Comparison of ENCODE assay signal across 8 cellular contexts in the genomic region with DNA sequence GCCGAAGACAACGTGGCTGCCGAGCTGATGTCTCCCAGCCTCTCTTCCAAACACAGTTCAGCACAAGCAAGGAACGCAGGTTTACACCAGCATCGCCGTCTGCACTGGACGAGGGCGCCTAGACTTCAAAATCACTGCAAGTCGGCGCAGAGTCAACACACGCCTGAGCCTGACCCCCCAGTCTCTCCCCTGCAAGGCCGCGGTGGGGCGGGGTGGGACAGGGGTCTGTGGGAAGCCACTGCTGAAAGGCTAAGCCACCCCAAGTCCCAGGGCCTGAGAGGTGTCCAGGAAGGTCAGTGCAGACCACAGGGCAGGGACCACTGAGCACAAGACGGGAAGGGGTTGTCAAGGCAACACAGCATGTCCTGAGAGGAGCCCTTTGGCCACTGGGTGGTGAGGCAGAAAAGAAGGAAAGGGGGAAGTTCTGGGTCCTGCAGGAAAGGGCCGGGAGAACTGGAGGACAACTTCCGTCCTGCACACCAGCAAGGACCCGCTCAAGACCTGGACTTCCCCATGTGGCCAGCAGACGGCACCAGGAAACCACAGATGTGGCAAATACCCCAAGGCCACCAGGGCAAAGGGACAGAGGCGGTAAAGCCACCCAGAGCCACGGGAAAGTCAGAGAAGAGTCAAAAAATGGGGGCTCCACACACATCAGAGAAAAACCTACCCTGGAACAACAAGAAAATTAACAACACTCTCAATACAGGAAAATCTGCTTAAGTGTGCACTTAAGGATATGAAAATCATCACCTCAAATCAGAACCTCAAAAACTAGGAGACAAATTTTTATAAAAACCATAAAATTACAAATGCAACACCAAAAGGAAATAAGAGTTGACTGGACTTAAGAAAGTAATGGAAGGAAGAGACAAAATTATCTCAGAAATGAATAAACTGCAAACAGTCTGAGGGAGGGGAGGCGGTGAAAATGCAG.
DNase-seq lines count a peak whose midpoint lies in the region; ATAC-seq, FAIRE-seq and TF ChIP-seq lines count a peak whose summit lies in the region.

No MANE protein-coding gene starts in this region.

- ATAC-seq in DND-41 (ENCODE audit: insufficient read depth, low read depth): no peak
- peak; percentile 86 for ATAC-seq in HepG2
- no peak for ATAC-seq in GM21528 (IDR thresholded peaks at IDR 0.05; ENCODE audit: low FRiP score, unreplicated experiment)
- no peak for ATAC-seq in HG03045 (IDR thresholded peaks at IDR 0.05; ENCODE audit: unreplicated experiment)

- intact Hi-C loops in HepG2 (cut with micrococcal nuclease; ENCODE audit: unreplicated experiment): no loop called here

- CTCF ChIA-PET in HepG2 (lab: Yijun Ruan, JAX; ENCODE audit: low intra/inter-chr PET ratio, low total read pairs): interaction anchor here (0.8 to 1.3 kb wide), 2 partner anchors 156 to 176 kb away, joined by 3 to 6 read pairs; no protein-coding TSS in a partner anchor

- TF ChIP-seq EP300 in HepG2 (IDR thresholded peaks at IDR 0.05; ENCODE audit: low read depth in 2 of 2, low read length in 2 of 2) (no peak), HepG2 (CRISPR knock-in tag; IDR thresholded peaks at IDR 0.05; ENCODE audit: borderline replicate concordance) (no peak)

- H3K79me2 ChIP-seq in DND-41 (ENCODE audit: insufficient read depth, low read length) (peaks cover 53% of the 10 kb centered on the region), Karpas-422 (ENCODE audit: low read length) (peaks cover 24% of the 10 kb centered on the region), HepG2 (ENCODE audit: insufficient read depth, low read length) (no peaks in the 10 kb centered on the region)

- H3K36me3 ChIP-seq in DND-41 (ENCODE audit: insufficient read depth, low read length) (peaks cover 74% of the 10 kb centered on the region), Karpas-422 (ENCODE audit: insufficient read depth, low read length) (peaks cover 3% of the 10 kb centered on the region; the same call in 1 of the 2 replicates), HepG2 (replicated peaks in 1 of 2; ENCODE audit: control insufficient read depth in 1 of 2, insufficient read depth in 2 of 2, low read length in 2 of 2) (peaks cover 18 to 47% of the 10 kb centered on the region in 2 experiments)

- no peak overlapping the region for H3K27ac ChIP-seq in DND-41 (ENCODE audit: low read length)
- H3K27ac ChIP-seq in Karpas-422 (ENCODE audit: low read length): no peak overlapping the region
- H3K27ac ChIP-seq in HepG2 (ENCODE audit: extremely low read length, insufficient read depth, low read length): no peak overlapping the region

- peak; percentile 83 for TF ChIP-seq RAD21 in HepG2 (CRISPR knock-in tag; IDR thresholded peaks at IDR 0.05)

- no peaks in the 10 kb centered on the region for H3K4me1 ChIP-seq in DND-41 (ENCODE audit: insufficient read depth, low read length)
- H3K4me1 ChIP-seq in Karpas-422 (ENCODE audit: low read length): no peaks in the 10 kb centered on the region
- 0 out of 2 replicates have a peak, but pooled peaks cover 6% of the 10 kb centered on the region for H3K4me1 ChIP-seq in HepG2 (ENCODE audit: insufficient read depth, low read length)

- H2AFZ ChIP-seq in DND-41 (ENCODE audit: low read depth, low read length): no peak overlapping the region
- no peak overlapping the region for H2AFZ ChIP-seq in Karpas-422 (ENCODE audit: low read length)
- H2AFZ ChIP-seq in HepG2 (ENCODE audit: low read length): no peak overlapping the region

- BruUV-seq in HepG2 (replicated peaks; lab: Mats Ljungman, UMichigan): no TSS peak

- H3K27me3 ChIP-seq in DND-41 (ENCODE audit: insufficient read depth, low read length, poor library complexity): no peaks in the 10 kb centered on the region
- H3K27me3 ChIP-seq in Karpas-422 (ENCODE audit: low read length): no peaks in the 10 kb centered on the region
- H3K27me3 ChIP-seq in HepG2 (ENCODE audit: control insufficient read depth in 1 of 2, insufficient read depth in 2 of 2, low read length in 2 of 2): no peaks in the 10 kb centered on the region

- H3K4me2 ChIP-seq in DND-41 (ENCODE audit: insufficient read depth, low read length) (no peak overlapping the region), Karpas-422 (ENCODE audit: low read depth, low read length, poor library complexity, severe bottlenecking) (no peak overlapping the region), HepG2 (ENCODE audit: low read depth, low read length) (no peak overlapping the region)

- in situ Hi-C loops in HepG2 (cut with HindIII; ENCODE audit: extremely low pct_ligation_motif_present, low pct_unique_long_range_greater_than_20kb): no loop called here

- no peak for TF ChIP-seq POLR2A in HepG2 (IDR thresholded peaks at IDR 0.05; ENCODE audit: insufficient read depth in 1 of 2, low read depth in 2 of 2, low read length in 2 of 2)

- POLR2A ChIA-PET in HepG2 (lab: Yijun Ruan, JAX): no interaction called here

- TF ChIP-seq CTCF in DND-41 (IDR thresholded peaks at IDR 0.05; ENCODE audit: borderline replicate concordance, extremely low read depth, low read length, poor library complexity, severe bottlenecking): peak; percentile 28
- peak; percentile 92 for TF ChIP-seq CTCF in HepG2 (CRISPR knock-in tag; IDR thresholded peaks at IDR 0.05)

- no peak for DNase-seq in DND-41
- peak; percentile 49 for DNase-seq in Karpas-422
- peak; percentile 51 for DNase-seq in astrocyte of the hippocampus (ENCODE audit: low read depth, low spot score)
- peak; percentile 72 for DNase-seq in HepG2 (ENCODE audit: low spot score)
- no peak for DNase-seq in T-helper 9 cell
- DNase-seq in stimulated activated naive CD4-positive, alpha-beta T cell treated with Interleukin-2 at 50 U/mL for 16 hours (lab: John Stamatoyannopoulos, UW): no peak

- 85% methylated on average over 22 of the region's 22 CpGs for WGBS in HepG2 (ENCODE audit: low lambda C conversion rate)

- no peak overlapping the region for H3K9ac ChIP-seq in DND-41 (ENCODE audit: low read depth, low read length)
- H3K9ac ChIP-seq in Karpas-422 (ENCODE audit: low read length): no peak overlapping the region
- no peak overlapping the region for H3K9ac ChIP-seq in HepG2 (ENCODE audit: insufficient read depth, low read depth, low read length)

- no peaks in the 10 kb centered on the region for H3K9me2 ChIP-seq in Karpas-422 (replicated peaks; ENCODE audit: insufficient read depth, low read length)

- no peak overlapping the region for H3K4me3 ChIP-seq in DND-41 (ENCODE audit: low read depth in 1 of 2, low read length in 2 of 2)
- no peak overlapping the region for H3K4me3 ChIP-seq in Karpas-422 (ENCODE audit: low read length)
- H3K4me3 ChIP-seq in HepG2 (replicated peaks in 1 of 3; ENCODE audit: insufficient read depth in 1 of 3, low read depth in 2 of 3, low read length in 3 of 3): no peak overlapping the region

- peaks cover 65% of the 10 kb centered on the region for H4K20me1 ChIP-seq in DND-41 (ENCODE audit: insufficient read depth, low read length)
- H4K20me1 ChIP-seq in Karpas-422 (ENCODE audit: insufficient read depth, low read depth, low read length): peaks cover 15% of the 10 kb centered on the region
- peaks cover 20% of the 10 kb centered on the region; the same call in 1 of the 2 replicates for H4K20me1 ChIP-seq in HepG2 (ENCODE audit: insufficient read depth, low read length)

- FAIRE-seq in HepG2 (lab: Jason Lieb, UNC): peak; percentile 75

- H3K9me3 ChIP-seq in DND-41 (ENCODE audit: insufficient read depth, low read length, severe bottlenecking): no peaks in the 10 kb centered on the region
- H3K9me3 ChIP-seq in Karpas-422 (ENCODE audit: low read length): no peaks in the 10 kb centered on the region
- H3K9me3 ChIP-seq in HepG2 (ENCODE audit: low read length): no peaks in the 10 kb centered on the region

TF ChIP-seq in HepG2, 621 proteins besides CTCF, POLR2A, EP300 and RAD21 (continues in another document):
- TF ChIP-seq NCOA5 (CRISPR knock-in tag; IDR thresholded peaks at IDR 0.05): no peak
- TF ChIP-seq, protein P1, sequence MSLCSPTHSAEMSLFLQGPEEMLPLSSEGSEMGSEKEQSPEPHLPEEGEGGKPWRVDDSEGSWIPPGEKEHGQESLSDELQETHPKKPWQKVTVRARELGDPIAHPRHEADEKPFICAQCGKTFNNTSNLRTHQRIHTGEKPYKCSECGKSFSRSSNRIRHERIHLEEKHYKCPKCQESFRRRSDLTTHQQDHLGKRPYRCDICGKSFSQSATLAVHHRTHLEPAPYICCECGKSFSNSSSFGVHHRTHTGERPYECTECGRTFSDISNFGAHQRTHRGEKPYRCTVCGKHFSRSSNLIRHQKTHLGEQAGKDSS (CRISPR knock-in tag; IDR thresholded peaks at IDR 0.05; ENCODE audit: borderline replicate concordance, low read depth): peak; percentile 65; the same call in 1 of the 2 replicates
- no peak for TF ChIP-seq AHR (CRISPR knock-in tag; IDR thresholded peaks at IDR 0.05)
- TF ChIP-seq NONO (IDR thresholded peaks at IDR 0.05): no peak
- no peak for TF ChIP-seq NONO (CRISPR knock-in tag; conservative IDR thresholded peaks at IDR 0.05)
- no peak for TF ChIP-seq HNRNPH1 (optimal IDR thresholded peaks at IDR 0.05; ENCODE audit: low read depth, low read length)
- TF ChIP-seq PHF20 (CRISPR knock-in tag; IDR thresholded peaks at IDR 0.05): no peak
- TF ChIP-seq, protein P2, sequence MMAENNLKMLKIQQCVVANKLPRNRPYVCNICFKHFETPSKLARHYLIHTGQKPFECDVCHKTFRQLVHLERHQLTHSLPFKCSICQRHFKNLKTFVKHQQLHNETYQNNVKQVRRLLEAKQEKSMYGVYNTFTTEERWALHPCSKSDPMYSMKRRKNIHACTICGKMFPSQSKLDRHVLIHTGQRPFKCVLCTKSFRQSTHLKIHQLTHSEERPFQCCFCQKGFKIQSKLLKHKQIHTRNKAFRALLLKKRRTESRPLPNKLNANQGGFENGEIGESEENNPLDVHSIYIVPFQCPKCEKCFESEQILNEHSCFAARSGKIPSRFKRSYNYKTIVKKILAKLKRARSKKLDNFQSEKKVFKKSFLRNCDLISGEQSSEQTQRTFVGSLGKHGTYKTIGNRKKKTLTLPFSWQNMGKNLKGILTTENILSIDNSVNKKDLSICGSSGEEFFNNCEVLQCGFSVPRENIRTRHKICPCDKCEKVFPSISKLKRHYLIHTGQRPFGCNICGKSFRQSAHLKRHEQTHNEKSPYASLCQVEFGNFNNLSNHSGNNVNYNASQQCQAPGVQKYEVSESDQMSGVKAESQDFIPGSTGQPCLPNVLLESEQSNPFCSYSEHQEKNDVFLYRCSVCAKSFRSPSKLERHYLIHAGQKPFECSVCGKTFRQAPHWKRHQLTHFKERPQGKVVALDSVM (CRISPR knock-in tag; IDR thresholded peaks at IDR 0.05): no peak
- no peak for TF ChIP-seq DNMT3B (CRISPR knock-in tag; conservative IDR thresholded peaks at IDR 0.05)
- TF ChIP-seq PHF8 (CRISPR knock-in tag; IDR thresholded peaks at IDR 0.05): no peak
- no peak for TF ChIP-seq KDM1A (CRISPR knock-in tag; IDR thresholded peaks at IDR 0.05)
- no peak for TF ChIP-seq ZNF570 (CRISPR knock-in tag; IDR thresholded peaks at IDR 0.05; ENCODE audit: borderline replicate concordance)
- no peak for TF ChIP-seq ZSCAN22 (CRISPR knock-in tag; IDR thresholded peaks at IDR 0.05)
- no peak for TF ChIP-seq MATR3 (CRISPR knock-in tag; IDR thresholded peaks at IDR 0.05)
- no peak for TF ChIP-seq ADNP (CRISPR knock-in tag; IDR thresholded peaks at IDR 0.05)
- no peak for TF ChIP-seq CHCHD3 (CRISPR knock-in tag; IDR thresholded peaks at IDR 0.05)
- TF ChIP-seq PCBP1 (IDR thresholded peaks at IDR 0.05; ENCODE audit: borderline replicate concordance, low read depth, low read length): no peak

Comparison
In these comparisons a context has a peak if more than half of its experiments do, and no peak if none do; other contexts are left out.
1. DNase-seq: peak in Karpas-422 (single experiment), astrocyte of the hippocampus (single experiment) and HepG2 (single experiment); none in DND-41 (single experiment), T-helper 9 cell (single experiment) and stimulated activated naive CD4-positive, alpha-beta T cell treated with Interleukin-2 at 50 U/mL for 16 hours (single experiment).